In the genomic region with DNA sequence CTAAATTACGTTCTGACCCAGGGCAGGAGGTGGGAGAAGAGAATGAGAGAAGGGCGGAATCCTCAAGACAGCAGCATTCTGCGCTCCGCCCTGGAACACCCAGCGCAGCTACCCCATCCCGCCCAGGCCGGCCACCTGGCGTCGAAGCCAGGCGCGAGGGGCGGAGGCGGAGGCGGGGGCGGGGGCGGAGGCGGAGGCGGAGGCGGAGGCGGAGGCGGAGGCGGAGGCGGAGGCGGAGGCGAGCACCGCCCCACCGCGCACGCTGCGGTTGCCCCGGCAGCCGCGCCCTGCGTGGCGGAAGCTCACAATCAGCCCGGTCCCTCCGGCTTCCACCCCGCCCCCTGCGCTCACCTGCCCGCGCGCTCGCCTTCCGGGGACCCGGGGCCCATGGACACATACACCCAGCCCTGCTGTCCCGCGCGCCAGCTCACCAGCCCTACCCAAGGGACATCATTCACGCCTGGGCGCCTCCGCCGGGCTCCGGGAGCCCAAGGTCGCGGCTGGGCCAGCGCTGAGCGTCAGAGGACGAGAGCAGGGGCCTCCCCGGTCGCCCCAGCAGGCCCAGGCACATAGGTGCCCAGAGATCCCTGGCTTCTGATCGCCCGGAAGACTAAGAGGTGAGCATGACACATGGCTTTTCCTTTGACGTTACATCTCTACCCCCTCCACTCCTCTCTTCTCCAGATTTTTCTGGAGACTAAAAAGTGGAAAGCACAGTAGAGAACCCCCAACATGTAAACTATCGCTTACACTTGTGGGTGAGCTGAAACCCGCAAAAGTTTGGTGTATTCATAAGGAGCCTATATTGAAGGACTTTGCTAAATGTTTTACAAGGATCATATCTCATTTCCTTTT, we compare ENCODE assay signal across 8 cellular contexts. TPM values are rescaled to one million over a fixed set of nuclear protein-coding genes. Genes with fewer than 3 reads are reported as not detected.
DNase-seq lines count a peak whose midpoint lies in the region; ATAC-seq and TF ChIP-seq lines count a peak whose summit lies in the region.

ANKEF1 (plus strand) TSS at position 271 of the 855 bp plus-strand sequence. CDS start 3,315 bp downstream, outside the sequence.

- TF ChIP-seq CTCF in A673 (conservative IDR thresholded peaks at IDR 0.05; ENCODE audit: low read depth, low read length) (no peak), colonic mucosa (IDR thresholded peaks at IDR 0.05) (no peak)

- H3K4me3 ChIP-seq in A673 (ENCODE audit: low read depth, low read length, poor library complexity, severe bottlenecking): peak within 1 kb of the TSS; percentile 58
- peak within 1 kb of the TSS; percentile 76 for H3K4me3 ChIP-seq in colonic mucosa

- H3K9ac ChIP-seq in colonic mucosa (ENCODE audit: low read depth in 2 of 2, low read length in 2 of 2): peak within 1 kb of the TSS; percentile 37 to 38

- DNase-seq in A673 (ENCODE audit: low spot score): peak; percentile 72
- peak; percentile 86 for DNase-seq in NCI-H2196 (lab: John Stamatoyannopoulos, UW; ENCODE audit: unreplicated experiment)
- DNase-seq in activated CD4-positive, alpha-beta T cell treated with anti-CD3 and anti-CD28 coated beads for 4 hours: peak; percentile 65 to 71
- DNase-seq in colonic mucosa: peak; percentile 88
- DNase-seq in left kidney (ENCODE audit: low read depth, low spot score): peak; percentile 93
- DNase-seq in stimulated activated CD4-positive, alpha-beta T cell treated with anti-CD3 and anti-CD28 coated beads, Interleukin-2, amount 100 ng/mL, for 24 hours: peak; percentile 48 to 76

- H3K27ac ChIP-seq in A673 (ENCODE audit: low read depth, low read length, poor library complexity, severe bottlenecking): no peak within 1 kb of the TSS
- H3K27ac ChIP-seq in colonic mucosa: peak within 1 kb of the TSS; percentile 57

- intact Hi-C loops in A673 (cut with micrococcal nuclease; ENCODE audit: unreplicated experiment): no loop called here
- intact Hi-C loops in colonic mucosa (cut with DNase I): no loop called here

- POLR2A ChIA-PET in A673 (lab: Charles Lee; ENCODE audit: low non-redundant PET): interaction anchor here (0.7 kb wide), 1 partner anchor 1794 kb away, joined by 4 read pairs; no protein-coding TSS in a partner anchor

- peaks cover under 1% of the 10 kb centered on the region for H3K27me3 ChIP-seq in A673 (replicated peaks; ENCODE audit: insufficient read depth, low read depth, low read length, poor library complexity)
- no peaks in the 10 kb centered on the region for H3K27me3 ChIP-seq in colonic mucosa

- peaks cover 5% of the 10 kb centered on the region for H3K4me1 ChIP-seq in A673 (ENCODE audit: insufficient read depth, low read length, poor library complexity, severe bottlenecking)
- no peaks in the 10 kb centered on the region for H3K4me1 ChIP-seq in colonic mucosa

- H3K36me3 ChIP-seq in A673 (ENCODE audit: insufficient read depth, low read length, poor library complexity, severe bottlenecking) (no peaks in the 10 kb centered on the region), colonic mucosa (no peaks in the 10 kb centered on the region)

- ATAC-seq in GM18873 (IDR thresholded peaks at IDR 0.05; ENCODE audit: low FRiP score, unreplicated experiment): peak; percentile 86
- ATAC-seq in HG03159 (IDR thresholded peaks at IDR 0.05; ENCODE audit: unreplicated experiment): peak; percentile 96

- CTCF ChIA-PET in A673 (lab: Charles Lee): no interaction called here

- H3K9me3 ChIP-seq in A673 (ENCODE audit: low read depth, low read length, poor library complexity, severe bottlenecking): no peaks in the 10 kb centered on the region
- no peaks in the 10 kb centered on the region for H3K9me3 ChIP-seq in colonic mucosa

- BruUV-seq in A673 (replicated peaks; lab: Mats Ljungman, UMichigan): no TSS peak

RNA-seq across cellular contexts. Expression of gene ANKEF1, which starts in this region (rescaled TPM):
- total RNA-seq in A673 (2021): 0.96 and 1.3 TPM in 2 replicates
- total RNA-seq in colonic mucosa: 1 to 10 TPM; 4.8 to 9.2 TPM
